25 cellular contexts compared by ENCODE assay signal in the genomic region with DNA sequence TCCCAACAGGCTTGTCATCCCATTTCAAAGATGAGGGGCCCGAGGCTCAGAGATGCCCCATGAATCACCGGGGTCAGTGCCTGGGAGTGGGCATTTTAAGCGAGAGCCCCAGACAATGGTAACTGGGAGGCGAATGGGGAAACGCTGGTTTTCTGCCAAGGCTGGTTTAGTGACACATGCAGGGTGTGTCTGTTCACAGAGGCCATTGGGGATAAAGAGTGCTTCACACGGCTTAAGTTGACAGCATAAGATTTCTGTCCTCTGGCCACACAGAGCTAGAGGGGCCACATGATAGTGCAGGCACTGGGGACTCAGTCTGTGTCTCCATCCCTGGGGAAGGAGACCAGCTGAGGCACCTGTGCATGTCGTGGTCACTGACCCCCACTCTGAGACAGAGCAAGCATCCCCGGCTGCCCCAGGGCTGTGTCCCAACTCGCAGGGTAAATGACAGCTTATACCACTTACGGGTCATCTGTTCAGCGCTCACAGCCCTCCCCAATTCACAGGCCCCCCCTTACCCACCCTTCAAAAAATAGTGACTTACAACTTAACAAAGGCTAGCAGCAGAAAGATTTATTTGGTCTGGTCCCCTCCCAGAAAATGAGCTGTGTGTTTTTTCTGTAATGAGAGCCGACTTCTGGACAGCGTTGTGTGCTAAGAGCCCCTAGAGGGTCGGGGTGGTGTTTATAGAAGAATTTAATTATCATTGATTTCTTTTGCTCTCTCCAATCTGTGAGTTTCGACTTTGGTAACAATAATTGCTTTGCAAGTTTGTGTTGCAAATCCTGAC. TPM values are rescaled to one million over a fixed set of nuclear protein-coding genes. Genes with fewer than 3 reads are reported as not detected.
A peak's percentile ranks its signal among the peaks of the same experiment; 100 is the strongest.
DNase-seq lines count a peak whose midpoint lies in the region; ATAC-seq and TF ChIP-seq lines count a peak whose summit lies in the region.
"Had no signal": no experiment of that assay in that cellular context is flagged by ENCODE, and none has a peak within 500 bp of the region (broad histone marks: within the 10 kb centered on the region; RNA-seq: fewer than 3 reads in every experiment).

No MANE protein-coding gene starts in this region.

- CTCF ChIA-PET in mammary epithelial cell (lab: Charles Lee; ENCODE audit: low non-redundant PET), result no interaction called here
- CTCF ChIA-PET in activated CD4-positive, alpha-beta T cell treated with anti-CD3 and anti-CD28 coated beads for 36 hours (lab: Charles Lee), result interaction anchor here (0.6 kb wide), 1 partner anchor 1202 kb away, joined by 3 read pairs; no protein-coding TSS in a partner anchor

- no peaks in the 10 kb centered on the region for H3K36me3 ChIP-seq in mammary epithelial cell (ENCODE audit: insufficient read depth, low read length)
- H3K36me3 ChIP-seq in mucosa of stomach (ENCODE audit: control insufficient read depth, insufficient read depth, low read length), result no peaks in the 10 kb centered on the region
- H3K36me3 ChIP-seq in spleen, result no peaks in the 10 kb centered on the region
- H3K36me3 ChIP-seq: gastrocnemius medialis, left lung, ovary, uterus had no signal

- H3K4me1 ChIP-seq in mammary epithelial cell (ENCODE audit: insufficient read depth, low read length), result no peaks in the 10 kb centered on the region
- H3K4me1 ChIP-seq in mucosa of stomach (ENCODE audit: control insufficient read depth, insufficient read depth, low read length), result peaks cover 98% of the 10 kb centered on the region
- peaks cover 0 to 18% (median 2%) of the 10 kb centered on the region in 6 donors for H3K4me1 ChIP-seq in spleen
- H3K4me1 ChIP-seq: gastrocnemius medialis, left lung, uterus had no signal

- H2AFZ ChIP-seq in mammary epithelial cell (ENCODE audit: low read depth, low read length), result no peak overlapping the region
- H2AFZ ChIP-seq: GM23338 had no signal

- TF ChIP-seq CTCF in AG10803 (conservative IDR thresholded peaks at IDR 0.05; ENCODE audit: low read length) (no peak), mammary epithelial cell (conservative IDR thresholded peaks at IDR 0.05 in 1 of 2, IDR thresholded peaks at IDR 0.05 in 1 of 2; ENCODE audit: extremely low read depth in 1 of 2, insufficient read depth in 1 of 2, low read depth in 1 of 2, low read length in 2 of 2) (no peak), spleen (IDR thresholded peaks at IDR 0.05 in 8 of 11, conservative IDR thresholded peaks at IDR 0.05 in 3 of 11) (no peak)

- no peaks in the 10 kb centered on the region for H4K20me1 ChIP-seq in mammary epithelial cell (ENCODE audit: insufficient read depth, low read length)

- H3K4me1 Mint-ChIP-seq in activated CD4-positive, alpha-beta T cell treated with anti-CD3 and anti-CD28 coated beads for 36 hours, result no peaks in the 10 kb centered on the region
- H3K4me1 Mint-ChIP-seq: CD8-positive, alpha-beta memory T cell; GM23338; stimulated activated naive CD8-positive, alpha-beta T cell treated with anti-CD3 and anti-CD28 coated beads, Interleukin-15, amount 100 ng/mL, for 72 hours had no signal

- H3K27ac ChIP-seq in mammary epithelial cell (ENCODE audit: insufficient read depth, low read depth, low read length) (no peak overlapping the region), spleen (no peak overlapping the region)
- H3K27ac ChIP-seq: gastrocnemius medialis, left lung, ovary, uterus had no signal

- no peak overlapping the region for H3K4me2 ChIP-seq in mammary epithelial cell (ENCODE audit: insufficient read depth, low read depth, low read length)
- H3K4me2 ChIP-seq: GM23338 had no signal

- POLR2A ChIA-PET in activated CD4-positive, alpha-beta T cell treated with anti-CD3 and anti-CD28 coated beads for 36 hours (lab: Charles Lee), result interaction anchor here (0.7 kb wide), 1 partner anchor 16 kb away, joined by 3 read pairs; no protein-coding TSS in a partner anchor

- no peaks in the 10 kb centered on the region for H3K36me3 Mint-ChIP-seq in activated CD4-positive, alpha-beta T cell treated with anti-CD3 and anti-CD28 coated beads for 36 hours (ENCODE audit: low read depth)
- H3K36me3 Mint-ChIP-seq: activated CD4-positive, alpha-beta memory T cell treated with anti-CD3 and anti-CD28 coated beads for 36 hours; CD8-positive, alpha-beta memory T cell had no signal

- H3K9me3 Mint-ChIP-seq in activated CD4-positive, alpha-beta T cell treated with anti-CD3 and anti-CD28 coated beads for 36 hours (ENCODE audit: low read depth), result no peaks in the 10 kb centered on the region

- DNase-seq in AG10803 (ENCODE audit: low read depth), result peak; percentile 8
- peak; percentile 36 for DNase-seq in HPDE6-E6E7 (ENCODE audit: extremely low spot score)
- DNase-seq in mammary epithelial cell, result peak; percentile 21
- DNase-seq in NCI-H345 treated with DMSO at 0.1 percent for 48 hours (lab: John Stamatoyannopoulos, UW; ENCODE audit: unreplicated experiment), result no peak
- DNase-seq in spleen, result no peak
- no peak for DNase-seq in activated CD4-positive, alpha-beta T cell treated with anti-CD3 and anti-CD28 coated beads for 36 hours
- DNase-seq: activated CD4-positive, alpha-beta memory T cell treated with anti-CD3 and anti-CD28 coated beads for 36 hours; activated T-cell treated with anti-CD3 and anti-CD28 coated beads, Interleukin-2, amount 50 U/mL, for 1 hour; CD8-positive, alpha-beta memory T cell; cortex of kidney; DMS79 treated with DMSO at 0.1 percent for 48 hours; gastrocnemius medialis; left lung; NCI-H2171 treated with DMSO at 0.1 percent for 48 hours; ovary; Right ventricle myocardium superior; stimulated activated CD4-positive, alpha-beta T cell treated with anti-CD3 and anti-CD28 coated beads, Interleukin-1b, Interleukin-23, amount 100 ng/mL, for 48 hours; stimulated activated naive CD8-positive, alpha-beta T cell treated with anti-CD3 and anti-CD28 coated beads, Interleukin-15, amount 100 ng/mL, for 72 hours; T-helper 1 cell; uterus had no signal

- BruUV-seq in mammary epithelial cell (replicated peaks; lab: Mats Ljungman, UMichigan), result no TSS peak

- ATAC-seq in activated CD4-positive, alpha-beta T cell treated with anti-CD3 and anti-CD28 coated beads for 36 hours, result no peak
- ATAC-seq in HG02885 (IDR thresholded peaks at IDR 0.05; ENCODE audit: poor library complexity, unreplicated experiment), result no peak
- ATAC-seq: activated naive CD4-positive, alpha-beta T cell treated with anti-CD3 and anti-CD28 coated beads, Interleukin-2, amount 50 U/mL, for 72 hours; gastrocnemius medialis; GM23338; left lung; sciatic nerve; stimulated activated naive CD8-positive, alpha-beta T cell treated with anti-CD3 and anti-CD28 coated beads, Interleukin-15, amount 100 ng/mL, for 72 hours had no signal

- H3K4me3 ChIP-seq in AG10803 (ENCODE audit: low read length) (no peak overlapping the region), mammary epithelial cell (replicated peaks in 1 of 3; ENCODE audit: insufficient read depth in 1 of 3, low read depth in 2 of 3, low read length in 3 of 3) (no peak overlapping the region), mucosa of stomach (ENCODE audit: low read length) (no peak overlapping the region), spleen (no peak overlapping the region)
- H3K4me3 ChIP-seq: gastrocnemius medialis, GM23338, left lung, ovary, uterus had no signal

- no peak overlapping the region for H3K27ac Mint-ChIP-seq in activated CD4-positive, alpha-beta T cell treated with anti-CD3 and anti-CD28 coated beads for 36 hours
- H3K27ac Mint-ChIP-seq: activated CD4-positive, alpha-beta memory T cell treated with anti-CD3 and anti-CD28 coated beads for 36 hours; activated naive CD4-positive, alpha-beta T cell treated with anti-CD3 and anti-CD28 coated beads, Interleukin-2, amount 50 U/mL, for 72 hours; CD8-positive, alpha-beta memory T cell; GM23338 had no signal

- in situ Hi-C loops in mammary epithelial cell (cut with MboI; ENCODE audit: low sequenced_read_pairs in 2 of 2), result loop anchor here (10.0 kb wide), 2 partner anchors 995 to 1005 kb away; a partner anchor contains a TSS

- no peak for TF ChIP-seq POLR2A in spleen (IDR thresholded peaks at IDR 0.05)

- intact Hi-C loops in mammary epithelial cell (cut with micrococcal nuclease), result no loop called here
- intact Hi-C loops in spleen (cut with DNase I; ENCODE audit: low total_unique reads), result loop anchor here (5.0 kb wide), 2 partner anchors 407 to 597 kb away; no protein-coding TSS in a partner anchor
- intact Hi-C loops in activated CD4-positive, alpha-beta T cell treated with anti-CD3 and anti-CD28 coated beads for 36 hours (cut with DNase I, micrococcal nuclease), result loop anchor here (5.0 to 10.0 kb wide), 2 partner anchors 135 to 597 kb away; no protein-coding TSS in a partner anchor

- dilution Hi-C loops in mammary epithelial cell (cut with HindIII; ENCODE audit: low sequenced_read_pairs), result loop anchor here (5.0 to 10.0 kb wide), 5 partner anchors 48 to 997 kb away; no protein-coding TSS in a partner anchor

- H3K27me3 ChIP-seq in mammary epithelial cell (ENCODE audit: insufficient read depth, low read length), result peaks cover 2% of the 10 kb centered on the region
- no peaks in the 10 kb centered on the region for H3K27me3 ChIP-seq in mucosa of stomach (ENCODE audit: control insufficient read depth, insufficient read depth, low read length)
- H3K27me3 ChIP-seq in spleen (replicated peaks in 1 of 7), result peaks cover 0 to 85% (median 0%) of the 10 kb centered on the region in 7 donors
- H3K27me3 ChIP-seq: ovary, uterus had no signal

- H3K79me2 ChIP-seq in mammary epithelial cell (ENCODE audit: insufficient read depth, low read length), result no peaks in the 10 kb centered on the region

- H3K4me3 Mint-ChIP-seq in activated CD4-positive, alpha-beta T cell treated with anti-CD3 and anti-CD28 coated beads for 36 hours, result no peak overlapping the region
- H3K4me3 Mint-ChIP-seq: activated CD4-positive, alpha-beta memory T cell treated with anti-CD3 and anti-CD28 coated beads for 36 hours; GM23338; stimulated activated naive CD8-positive, alpha-beta T cell treated with anti-CD3 and anti-CD28 coated beads, Interleukin-15, amount 100 ng/mL, for 72 hours had no signal

- peaks cover 3% of the 10 kb centered on the region for H3K27me3 Mint-ChIP-seq in activated CD4-positive, alpha-beta T cell treated with anti-CD3 and anti-CD28 coated beads for 36 hours

- H3K9ac ChIP-seq in mammary epithelial cell (ENCODE audit: insufficient read depth, low read length), result no peak overlapping the region
- H3K9ac ChIP-seq in mucosa of stomach (ENCODE audit: low read length), result peak overlapping the region; percentile 5

- H3K9me3 ChIP-seq in mammary epithelial cell (replicated peaks; ENCODE audit: insufficient read depth, low read length) (peaks cover 8% of the 10 kb centered on the region), mucosa of stomach (ENCODE audit: control insufficient read depth, low read length) (peaks cover 7% of the 10 kb centered on the region), spleen (peaks cover 0 to 20% (median 16%) of the 10 kb centered on the region in 8 donors)
- H3K9me3 ChIP-seq: gastrocnemius medialis, uterus had no signal

- 50% methylated on average over 15 of the region's 15 CpGs for WGBS in mammary epithelial cell (ENCODE audit: low coverage, missing lambda C conversion rate)
- WGBS in spleen, 5 donors, result 85 to 90% (median 86%) methylated on average over 14 to 15 of the region's 15 CpGs

RNA-seq across cellular contexts. Expression of a gene that starts 34.9 kb away (rescaled TPM):
- 1 to 10 TPM; 5.9 to 6.7 TPM for total RNA-seq in mammary epithelial cell
- 7.6 TPM for polyA plus RNA-seq in mammary epithelial cell
- polyA minus RNA-seq in mammary epithelial cell, result 3.5 TPM
- total RNA-seq in spleen, result 1 to 10 TPM in 4 of 7 donors, under 1 TPM in 3; 0.23 to 1.6 (median 1.1) TPM
- 1 to 10 TPM in 1 of 3 donors, under 1 TPM in 2; 0.29 to 1.5 (median 0.43) TPM for polyA plus RNA-seq in spleen
- total RNA-seq in activated CD4-positive, alpha-beta T cell treated with anti-CD3 and anti-CD28 coated beads for 36 hours, result not detected
- total RNA-seq: CD8-positive, alpha-beta memory T cell had no signal

Comparison
In these comparisons a context has a peak if more than half of its experiments do, and no peak if none do; other contexts are left out.
1. DNase-seq: peak in AG10803 (single experiment), HPDE6-E6E7 (single experiment) and mammary epithelial cell (single experiment); none in NCI-H345 treated with DMSO at 0.1 percent for 48 hours (single experiment), spleen (single experiment) and activated CD4-positive, alpha-beta T cell treated with anti-CD3 and anti-CD28 coated beads for 36 hours (single experiment).